In genomic region chr6:30555428-30556005, GRCh38 we compare ENCODE assay signal across 8 cellular contexts. TPM values are rescaled to one million over a fixed set of nuclear protein-coding genes. Genes with fewer than 3 reads are reported as not detected.
A peak's percentile ranks its signal among the peaks of the same experiment; 100 is the strongest.
DNase-seq lines count a peak whose midpoint lies in the region; ATAC-seq and TF ChIP-seq lines count a peak whose summit lies in the region.

No MANE protein-coding gene starts in this region.

- no peaks in the 10 kb centered on the region for H3K27me3 Mint-ChIP-seq in MCF 10A (ENCODE audit: insufficient read depth, unreplicated experiment)

- H3K9me3 Mint-ChIP-seq in MCF 10A (ENCODE audit: unreplicated experiment), result no peaks in the 10 kb centered on the region

- CTCF ChIA-PET in MCF 10A (lab: Yijun Ruan, JAX), result interaction anchor here (1.0 to 9.4 kb wide), 4 partner anchors 13 to 98 kb away, joined by 3 to 116 read pairs (median 6); no protein-coding TSS in a partner anchor

- H3K4me1 Mint-ChIP-seq in MCF 10A (ENCODE audit: insufficient read depth, unreplicated experiment), result peaks cover 16% of the 10 kb centered on the region

- H3K27ac Mint-ChIP-seq in MCF 10A (ENCODE audit: low read depth, unreplicated experiment), result peak overlapping the region; percentile 99

- peak overlapping the region; percentile 91 for H3K4me3 Mint-ChIP-seq in MCF 10A (ENCODE audit: unreplicated experiment)

- BruUV-seq in MCF 10A (replicated peaks; lab: Mats Ljungman, UMichigan), result no TSS peak

- intact Hi-C loops in MCF 10A (cut with micrococcal nuclease), result loop anchor here (1.0 to 10.0 kb wide), 2 partner anchors 16 to 529 kb away; partner anchors contain the start of gene ABCF1

- H3K4me3 ChIP-seq in skeletal muscle cell (ENCODE audit: low read depth, low read length), result peak overlapping the region; percentile 99

- DNase-seq in NCI-H345 (lab: John Stamatoyannopoulos, UW) (peak; percentile 14), NCI-H345 treated with DMSO at 0.1 percent for 48 hours (lab: John Stamatoyannopoulos, UW; ENCODE audit: unreplicated experiment) (no peak), NCI-H2227 treated with DMSO at 0.1 percent for 48 hours (lab: John Stamatoyannopoulos, UW) (peak; percentile 47), MCF 10A (ENCODE audit: unreplicated experiment) (peak; percentile 11), iPS-NIHi7 (ENCODE audit: extremely low spot score) (peak; percentile 62), skeletal muscle cell (ENCODE audit: low read depth) (no peak), NCI-H2196 (lab: John Stamatoyannopoulos, UW; ENCODE audit: unreplicated experiment) (no peak)

- peaks cover 61% of the 10 kb centered on the region for H3K36me3 Mint-ChIP-seq in MCF 10A (ENCODE audit: insufficient read depth, unreplicated experiment)

- POLR2A ChIA-PET in MCF 10A (lab: Yijun Ruan, JAX), result interaction anchor here (1.1 to 5.7 kb wide), 12 partner anchors 10 to 167 kb away, joined by 3 to 125 read pairs (median 8); partner anchors contain the start of genes ABCF1, MRPS18B and PPP1R10

- no peak for ATAC-seq in GM18520 (IDR thresholded peaks at IDR 0.05; ENCODE audit: unreplicated experiment)

- no peak for TF ChIP-seq CTCF in MCF 10A (IDR thresholded peaks at IDR 0.05; ENCODE audit: unreplicated experiment)

RNA-seq across cellular contexts. Expression of gene GNL1, which starts 0.8 kb away (rescaled TPM):
- total RNA-seq in MCF 10A (2022), result 69.1 and 76.8 TPM in 2 replicates

RNA-seq across cellular contexts. Expression of gene PRR3, which starts 1.6 kb away (rescaled TPM):
- total RNA-seq in MCF 10A (2022), result 20.0 and 26.2 TPM in 2 replicates

RNA-seq across cellular contexts. Expression of gene ABCF1, which starts 15.7 kb away (rescaled TPM):
- total RNA-seq in MCF 10A (2022), result 58.0 and 63.9 TPM in 2 replicates

Comparison
In these comparisons a context has a peak if more than half of its experiments do, and no peak if none do; other contexts are left out.
1. DNase-seq: peak in NCI-H345 (single experiment), NCI-H2227 treated with DMSO at 0.1 percent for 48 hours (single experiment), MCF 10A (single experiment) and iPS-NIHi7 (single experiment); none in NCI-H345 treated with DMSO at 0.1 percent for 48 hours (single experiment), skeletal muscle cell (single experiment) and NCI-H2196 (single experiment).